Comparison of ENCODE assay signal across 21 cellular contexts in genomic region chr9:80878556-80878955, GRCh38.
"Had no signal": no experiment of that assay in that cellular context is flagged by ENCODE, and none has a peak within 500 bp of the region (broad histone marks: within the 10 kb centered on the region; RNA-seq: fewer than 3 reads in every experiment).

No MANE protein-coding gene starts in this region.

- H3K4me1 Mint-ChIP-seq: activated CD4-positive, alpha-beta memory T cell treated with anti-CD3 and anti-CD28 coated beads, Interleukin-2, amount 10 ng/mL, durations not matched to agents 7 days and 5 days; activated CD8-positive, alpha-beta memory T cell treated with anti-CD3 and anti-CD28 coated beads, Interleukin-2, amount 10 ng/mL, durations not matched to agents 7 days and 5 days; activated naive CD8-positive, alpha-beta T cell treated with anti-CD3 and anti-CD28 coated beads, Interleukin-2, amount 10 ng/mL, durations not matched to agents 7 days and 5 days; activated T-helper 17 cell treated with anti-CD3 and anti-CD28 coated beads, Interleukin-2, amount 50 U/mL, for 72 hours; T-cell had no signal

- H3K27me3 ChIP-seq: tibial artery had no signal

- H3K36me3 ChIP-seq: lower lobe of right lung, tibial artery had no signal

- H3K36me3 Mint-ChIP-seq: activated CD8-positive, alpha-beta memory T cell treated with anti-CD3 and anti-CD28 coated beads, Interleukin-2, amount 10 ng/mL, durations not matched to agents 7 days and 5 days; activated naive CD8-positive, alpha-beta T cell treated with anti-CD3 and anti-CD28 coated beads, Interleukin-2, amount 10 ng/mL, durations not matched to agents 7 days and 5 days; T-cell had no signal

- DNase-seq: activated CD4-positive, alpha-beta memory T cell treated with anti-CD3 and anti-CD28 coated beads, Interleukin-2, amount 10 ng/mL, durations not matched to agents 7 days and 5 days; activated CD4-positive, alpha-beta T cell treated with anti-CD3 and anti-CD28 coated beads for 48 hours; activated CD4-positive, CD25-positive, alpha-beta regulatory T cell; activated CD8-positive, alpha-beta memory T cell treated with anti-CD3 and anti-CD28 coated beads, Interleukin-2, amount 10 ng/mL, durations not matched to agents 7 days and 5 days; activated naive CD4-positive, alpha-beta T cell; activated naive CD8-positive, alpha-beta T cell treated with anti-CD3 and anti-CD28 coated beads, Interleukin-2, amount 10 ng/mL, durations not matched to agents 7 days and 5 days; anterior cingulate cortex; effector CD8-positive, alpha-beta T cell; hypothalamus; lower lobe of right lung; midbrain; posterior cingulate gyrus; stimulated activated naive CD8-positive, alpha-beta T cell treated with anti-CD3 and anti-CD28 coated beads, Interleukin-15, Interleukin-2, amounts not matched to agents 100 U/mL and 50 U/mL, for 24 hours; substantia nigra; T-cell; T-helper 9 cell; tibial artery had no signal

- H3K27ac ChIP-seq: lower lobe of right lung, skin epidermis, tibial artery had no signal

- H3K9me3 Mint-ChIP-seq: activated naive CD8-positive, alpha-beta T cell treated with anti-CD3 and anti-CD28 coated beads, Interleukin-2, amount 10 ng/mL, durations not matched to agents 7 days and 5 days; nephron had no signal

- H3K4me3 ChIP-seq: lower lobe of right lung, skin epidermis, tibial artery had no signal

- H3K27me3 Mint-ChIP-seq: activated CD4-positive, alpha-beta memory T cell treated with anti-CD3 and anti-CD28 coated beads, Interleukin-2, amount 10 ng/mL, durations not matched to agents 7 days and 5 days; activated CD8-positive, alpha-beta memory T cell treated with anti-CD3 and anti-CD28 coated beads, Interleukin-2, amount 10 ng/mL, durations not matched to agents 7 days and 5 days; activated naive CD8-positive, alpha-beta T cell treated with anti-CD3 and anti-CD28 coated beads, Interleukin-2, amount 10 ng/mL, durations not matched to agents 7 days and 5 days; activated T-helper 17 cell treated with anti-CD3 and anti-CD28 coated beads, Interleukin-2, amount 50 U/mL, for 72 hours; dendritic cell treated with granulocyte-macrophage colony-stimulating factor and Interleukin-4, amounts not matched to agents 40 ng/mL and 50 ng/mL, for 4 days; T-cell had no signal

- H3K4me1 ChIP-seq: lower lobe of right lung, tibial artery had no signal

- H3K9me3 ChIP-seq: lower lobe of right lung, tibial artery had no signal

- H3K4me3 Mint-ChIP-seq: activated CD4-positive, alpha-beta memory T cell treated with anti-CD3 and anti-CD28 coated beads, Interleukin-2, amount 10 ng/mL, durations not matched to agents 7 days and 5 days; activated CD8-positive, alpha-beta memory T cell treated with anti-CD3 and anti-CD28 coated beads, Interleukin-2, amount 10 ng/mL, durations not matched to agents 7 days and 5 days; activated naive CD8-positive, alpha-beta T cell treated with anti-CD3 and anti-CD28 coated beads, Interleukin-2, amount 10 ng/mL, durations not matched to agents 7 days and 5 days; activated T-helper 17 cell treated with anti-CD3 and anti-CD28 coated beads, Interleukin-2, amount 50 U/mL, for 72 hours; dendritic cell treated with granulocyte-macrophage colony-stimulating factor and Interleukin-4, amounts not matched to agents 40 ng/mL and 50 ng/mL, for 4 days; nephron; T-cell had no signal

- H3K27ac Mint-ChIP-seq: activated CD4-positive, alpha-beta memory T cell treated with anti-CD3 and anti-CD28 coated beads, Interleukin-2, amount 10 ng/mL, durations not matched to agents 7 days and 5 days; activated CD8-positive, alpha-beta memory T cell treated with anti-CD3 and anti-CD28 coated beads, Interleukin-2, amount 10 ng/mL, durations not matched to agents 7 days and 5 days; activated naive CD8-positive, alpha-beta T cell treated with anti-CD3 and anti-CD28 coated beads, Interleukin-2, amount 10 ng/mL, durations not matched to agents 7 days and 5 days; activated T-helper 17 cell treated with anti-CD3 and anti-CD28 coated beads, Interleukin-2, amount 50 U/mL, for 72 hours; dendritic cell treated with granulocyte-macrophage colony-stimulating factor and Interleukin-4, amounts not matched to agents 40 ng/mL and 50 ng/mL, for 4 days; nephron; T-cell had no signal
